Comparison of ENCODE assay signal across 8 cellular contexts in the genomic region with DNA sequence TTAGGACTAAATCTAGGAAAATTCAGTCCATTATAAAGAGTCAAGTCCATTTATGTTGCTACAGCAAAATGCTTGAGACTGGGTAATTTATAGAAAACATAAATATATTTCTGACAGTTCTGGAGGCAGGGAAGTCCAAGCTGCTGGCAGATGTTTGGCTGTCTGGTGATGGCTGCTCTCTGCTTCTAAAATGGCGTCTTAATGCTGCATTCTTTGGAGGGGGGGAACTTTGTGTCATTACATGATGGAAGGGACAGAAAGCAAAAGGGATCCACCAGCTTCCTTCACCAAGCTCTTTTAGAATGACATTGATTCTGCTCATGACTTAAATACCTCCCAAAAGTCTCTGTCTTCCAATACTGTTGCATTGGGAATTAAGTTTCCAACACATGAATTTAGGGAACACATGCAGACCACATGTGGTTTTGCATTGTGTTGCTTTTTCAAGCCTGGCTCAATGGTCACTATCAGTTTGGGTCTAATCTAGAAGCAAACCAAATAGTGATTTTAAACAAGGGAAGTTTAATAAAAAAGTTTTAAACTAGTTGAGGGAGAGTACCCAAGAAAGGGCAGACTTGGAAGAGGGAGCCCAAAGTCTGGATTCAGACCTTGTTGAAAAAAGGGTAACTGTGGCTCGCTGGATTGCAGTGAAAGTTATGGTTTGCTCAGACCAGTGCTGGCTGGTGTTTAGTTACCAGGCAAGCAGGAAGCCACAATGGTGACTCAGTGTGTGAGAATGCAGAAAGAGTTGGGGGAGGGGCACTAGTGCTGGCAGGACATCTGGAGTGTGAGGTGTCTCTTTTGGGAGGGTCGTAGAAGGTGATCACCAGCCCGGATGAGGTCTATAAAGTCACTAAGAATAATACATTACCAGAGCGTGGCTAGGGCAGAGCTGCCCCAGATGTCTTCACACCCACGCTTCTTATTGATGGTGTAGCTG. TPM values are rescaled to one million over a fixed set of nuclear protein-coding genes. Genes with fewer than 3 reads are reported as not detected.
A peak's percentile ranks its signal among the peaks of the same experiment; 100 is the strongest.
DNase-seq lines count a peak whose midpoint lies in the region; ATAC-seq, FAIRE-seq and TF ChIP-seq lines count a peak whose summit lies in the region.

No MANE protein-coding gene starts in this region.

- H3K4me3 ChIP-seq in HCT116 (replicated peaks in 1 of 2; ENCODE audit: low read depth in 1 of 2, low read length in 2 of 2) (peak overlapping the region; percentile 6 to 43; a peak in 2 of 4 replicates), keratinocyte (ENCODE audit: control insufficient read depth in 2 of 3, extremely low read depth in 1 of 3, insufficient read depth in 2 of 3, low read depth in 1 of 3, low read length in 3 of 3) (no peak overlapping the region)

- H3K9me1 ChIP-seq in keratinocyte (ENCODE audit: control insufficient read depth, extremely low read depth, insufficient read depth, low read length), result no peaks in the 10 kb centered on the region

- in situ Hi-C loops in KBM-7 (cut with MboI; ENCODE audit: low pct_unique_long_range_greater_than_20kb, low sequenced_read_pairs), result no loop called here

- POLR2A ChIA-PET in HCT116 (lab: Charles Lee), result interaction anchor here (0.9 kb wide), 1 partner anchor 21 kb away, joined by 3 read pairs; no protein-coding TSS in a partner anchor

- H3K9ac ChIP-seq in HCT116 (ENCODE audit: low read length) (peak overlapping the region; percentile 54), keratinocyte (ENCODE audit: control insufficient read depth, extremely low read depth, insufficient read depth, low read length) (no peak overlapping the region)

- H3K4me1 Mint-ChIP-seq in glutamatergic neuron (ENCODE audit: low read depth, unreplicated experiment), result peaks cover 9% of the 10 kb centered on the region

- ATAC-seq in left cardiac atrium (peak in 1 of 2 donors; percentile 51), left ventricle myocardium superior (no peak), HCT116 (peak; percentile 87)

- dilution Hi-C loops in keratinocyte (cut with MboI; ENCODE audit: extremely low pct_ligation_motif_present, low sequenced_read_pairs), result no loop called here

- no peaks in the 10 kb centered on the region for H3K9me2 ChIP-seq in HCT116 (ENCODE audit: insufficient read depth)

- TSS peak; percentile 97 for BruUV-seq in HCT116 (replicated peaks; lab: Mats Ljungman, UMichigan)

- intact Hi-C loops in left cardiac atrium (cut with DNase I), result no loop called here
- intact Hi-C loops in left ventricle myocardium superior (cut with micrococcal nuclease), result no loop called here
- intact Hi-C loops in HCT116 (cut with micrococcal nuclease), result loop anchor here (5.0 kb wide), 1 partner anchor 116 kb away; no protein-coding TSS in a partner anchor

- no peaks in the 10 kb centered on the region for H3K36me3 Mint-ChIP-seq in glutamatergic neuron (ENCODE audit: unreplicated experiment)

- peak overlapping the region; percentile 75 for H3K27ac ChIP-seq in HCT116 (ENCODE audit: low read depth, low read length)
- peak overlapping the region; percentile 57 for H3K27ac ChIP-seq in keratinocyte (ENCODE audit: control insufficient read depth, insufficient read depth, low read length)

- H3K4me2 ChIP-seq in HCT116 (ENCODE audit: low read length), result peak overlapping the region; percentile 76
- peak overlapping the region; percentile 75 for H3K4me2 ChIP-seq in keratinocyte (ENCODE audit: control insufficient read depth, extremely low read depth, insufficient read depth, low read depth, low read length)

- peaks cover 3% of the 10 kb centered on the region for H3K27me3 Mint-ChIP-seq in glutamatergic neuron (ENCODE audit: unreplicated experiment)

- no peak overlapping the region for H3K4me3 Mint-ChIP-seq in glutamatergic neuron (ENCODE audit: unreplicated experiment)

- H3K36me3 ChIP-seq in HCT116 (ENCODE audit: control insufficient read depth in 1 of 2, insufficient read depth in 2 of 2, low read length in 2 of 2) (no peaks in the 10 kb centered on the region), keratinocyte (ENCODE audit: control insufficient read depth in 2 of 2, extremely low read depth in 1 of 2, insufficient read depth in 2 of 2, low read length in 2 of 2) (no peaks in the 10 kb centered on the region)

- FAIRE-seq in keratinocyte (lab: Jason Lieb, UNC), result peak; percentile 83

- H3K27me3 ChIP-seq in HCT116 (ENCODE audit: insufficient read depth, low read length), result no peaks in the 10 kb centered on the region
- no peaks in the 10 kb centered on the region for H3K27me3 ChIP-seq in keratinocyte (ENCODE audit: control insufficient read depth, extremely low read depth, insufficient read depth, low read length)

- RAD21 ChIA-PET in HCT116 (lab: Charles Lee; ENCODE audit: low non-redundant PET in 1 of 2, low total read pairs in 2 of 2, uncharacterized antibody in 2 of 2, unreplicated experiment in 2 of 2), result no interaction called here

- peaks cover 1% of the 10 kb centered on the region for H3K9me3 Mint-ChIP-seq in glutamatergic neuron (ENCODE audit: unreplicated experiment)

- CTCF ChIA-PET in HCT116 (lab: Charles Lee), result no interaction called here

- H3K4me1 ChIP-seq in HCT116 (ENCODE audit: control insufficient read depth in 1 of 2, insufficient read depth in 2 of 2, low read length in 2 of 2) (peaks cover 23 to 37% of the 10 kb centered on the region in 2 experiments), keratinocyte (ENCODE audit: control insufficient read depth, extremely low read depth, insufficient read depth, low read length) (peaks cover 22% of the 10 kb centered on the region)

- no peak for TF ChIP-seq POLR2A in HCT116 (IDR thresholded peaks at IDR 0.05; ENCODE audit: borderline replicate concordance, extremely low read depth, insufficient read depth, insufficient read length)

- no peaks in the 10 kb centered on the region for H3K79me2 ChIP-seq in HCT116 (ENCODE audit: insufficient read depth, low read length)
- H3K79me2 ChIP-seq in keratinocyte (ENCODE audit: control insufficient read depth, insufficient read depth, low read length), result no peaks in the 10 kb centered on the region

- no peak for TF ChIP-seq CTCF in HCT116 (IDR thresholded peaks at IDR 0.05 in 2 of 3, conservative IDR thresholded peaks at IDR 0.05 in 1 of 3; ENCODE audit: borderline replicate concordance in 1 of 3, insufficient read depth in 1 of 3, low read depth in 2 of 3, low read length in 2 of 3)
- TF ChIP-seq CTCF in keratinocyte (optimal IDR thresholded peaks at IDR 0.05 in 1 of 3, IDR thresholded peaks at IDR 0.05 in 1 of 3, conservative IDR thresholded peaks at IDR 0.05 in 1 of 3; ENCODE audit: extremely low read depth in 1 of 3, insufficient read depth in 2 of 3, low read length in 3 of 3), result no peak
- no peak for TF ChIP-seq CTCF in glutamatergic neuron (IDR thresholded peaks at IDR 0.05; ENCODE audit: partially characterized antibody, unreplicated experiment)

- H3K27ac Mint-ChIP-seq in glutamatergic neuron (ENCODE audit: unreplicated experiment), result no peak overlapping the region

- H4K20me1 ChIP-seq in HCT116 (ENCODE audit: insufficient read depth), result no peaks in the 10 kb centered on the region
- no peaks in the 10 kb centered on the region for H4K20me1 ChIP-seq in keratinocyte (ENCODE audit: control insufficient read depth, extremely low read depth, insufficient read depth, low read length)

- no peak for TF ChIP-seq RAD21 in HCT116 (IDR thresholded peaks at IDR 0.05; ENCODE audit: low read depth)

- no peaks in the 10 kb centered on the region for H3K9me3 ChIP-seq in HCT116 (ENCODE audit: control insufficient read depth in 1 of 2, insufficient read depth in 1 of 2, low read depth in 1 of 2, low read length in 2 of 2)
- no peaks in the 10 kb centered on the region for H3K9me3 ChIP-seq in keratinocyte (ENCODE audit: control insufficient read depth, low read depth, low read length)

- peak; percentile 18 for DNase-seq in left cardiac atrium
- no peak for DNase-seq in left ventricle myocardium superior
- DNase-seq in HCT116 (ENCODE audit: low read depth, low spot score), result peak; percentile 66
- DNase-seq in KBM-7, result peak; percentile 92
- DNase-seq in activated T-cell treated with anti-CD3 and anti-CD28 coated beads, Interleukin-2, amount 50 U/mL, for 48 hours, result peak; percentile 35 to 45
- peak; percentile 77 for DNase-seq in keratinocyte (ENCODE audit: low read depth, low spot score)
- DNase-seq in GOT3 (lab: John Stamatoyannopoulos, UW), result no peak
- DNase-seq in glutamatergic neuron, result no peak

- H2AFZ ChIP-seq in HCT116 (ENCODE audit: low read depth, low read length, poor library complexity, severe bottlenecking) (no peak overlapping the region), keratinocyte (ENCODE audit: control insufficient read depth, low read length) (peak overlapping the region; percentile 1)

RNA-seq across cellular contexts. Expression of a gene that starts 30.8 kb away (rescaled TPM):
- total RNA-seq in left cardiac atrium (1 to 10 TPM in 1 of 2 donors, under 1 TPM in 1; 0.68 to 2.0 TPM), left ventricle myocardium superior (1.7 TPM), HCT116 (2021; ENCODE audit: unreplicated experiment) (10.0 TPM), glutamatergic neuron (ENCODE audit: unreplicated experiment) (20.0 TPM)
- polyA plus RNA-seq in HCT116 (2012), result 1.5 and 2.5 TPM in 2 replicates
- polyA plus RNA-seq in keratinocyte, result 1.9 to 5.1 TPM (median 3.0 TPM) in 3 replicates
- polyA plus RNA-seq in keratinocyte (2011; ENCODE audit: low read depth), result 0.90 TPM
- 1.8 and 3.4 TPM in 2 replicates for polyA plus RNA-seq in keratinocyte (2011; cell fraction: cytosol; rRNA removed)
- 3.5 and 4.0 TPM in 2 replicates for polyA plus RNA-seq in keratinocyte (2011; cell fraction: nucleus; rRNA removed)
- 0.56 and 3.9 TPM in 2 replicates for polyA plus RNA-seq in keratinocyte (2012; ENCODE audit: low replicate concordance)
- polyA minus RNA-seq in keratinocyte, result 1.5 to 6.2 TPM (median 1.6 TPM) in 3 replicates
- polyA minus RNA-seq in keratinocyte (2011; cell fraction: cytosol; rRNA and poly(A)+ RNA removed), result 2.9 TPM
- 2.2 and 4.3 TPM in 2 replicates for polyA minus RNA-seq in keratinocyte (2011; cell fraction: nucleus; rRNA and poly(A)+ RNA removed)

RNA-seq across cellular contexts. Expression of a gene that starts 30.8 kb away (rescaled TPM):
- total RNA-seq in left cardiac atrium, result not detected
- not detected for total RNA-seq in left ventricle myocardium superior
- total RNA-seq in HCT116 (2021; ENCODE audit: unreplicated experiment), result not detected
- polyA plus RNA-seq in HCT116 (2012), result 0.20 TPM in 1 of 2 replicates, not detected in the other
- 0.30 TPM in 1 of 3 replicates, not detected in the others for polyA plus RNA-seq in keratinocyte
- not detected for polyA plus RNA-seq in keratinocyte (2011; ENCODE audit: low read depth)
- 0.12 TPM in 1 of 2 replicates, not detected in the other for polyA plus RNA-seq in keratinocyte (2011; cell fraction: cytosol; rRNA removed)
- polyA plus RNA-seq in keratinocyte (2011; cell fraction: nucleus; rRNA removed), result not detected in 2 replicates
- polyA plus RNA-seq in keratinocyte (2012; ENCODE audit: low replicate concordance), result not detected in 2 replicates
- not detected in 3 replicates for polyA minus RNA-seq in keratinocyte
- polyA minus RNA-seq in keratinocyte (2011; cell fraction: cytosol; rRNA and poly(A)+ RNA removed), result not detected
- not detected in 2 replicates for polyA minus RNA-seq in keratinocyte (2011; cell fraction: nucleus; rRNA and poly(A)+ RNA removed)
- total RNA-seq in glutamatergic neuron (ENCODE audit: unreplicated experiment), result not detected

Comparison
In these comparisons a context has a peak if more than half of its experiments do, and no peak if none do; other contexts are left out.
1. DNase-seq: peak in left cardiac atrium (single experiment), HCT116 (single experiment), KBM-7 (single experiment), activated T-cell treated with anti-CD3 and anti-CD28 coated beads, Interleukin-2, amount 50 U/mL, for 48 hours (2 of 2) and keratinocyte (single experiment); none in left ventricle myocardium superior (single experiment), GOT3 (single experiment) and glutamatergic neuron (single experiment).
2. H3K4me3 ChIP-seq: peak in HCT116 (2 of 2); none in keratinocyte (0 of 3).